Comparison of ENCODE assay signal across 26 cellular contexts in the genomic region with DNA sequence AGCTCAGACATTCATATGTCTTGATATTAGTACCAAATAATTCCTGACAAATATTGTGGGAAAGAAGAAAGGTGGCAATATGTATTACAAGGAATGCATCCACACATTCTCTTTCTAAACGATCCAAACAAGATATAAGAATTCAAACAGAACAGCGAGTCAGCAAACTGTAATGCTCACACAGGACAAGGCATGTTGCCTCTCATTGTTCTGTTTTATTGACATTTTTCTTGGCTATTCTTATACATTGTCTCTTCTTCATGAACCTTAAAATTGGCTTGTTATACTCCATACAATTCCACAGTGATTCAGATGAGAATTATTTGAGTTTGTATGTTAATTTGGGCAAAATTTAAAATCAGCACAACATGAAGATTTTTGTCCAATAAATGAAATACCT.
"Had no signal": no experiment of that assay in that cellular context is flagged by ENCODE, and none has a peak within 500 bp of the region (broad histone marks: within the 10 kb centered on the region; RNA-seq: fewer than 3 reads in every experiment).

No MANE protein-coding gene starts in this region.

- ATAC-seq: mucosa of descending colon; naive thymus-derived CD4-positive, alpha-beta T cell; pancreas; right cardiac atrium; stimulated activated effector memory CD8-positive, alpha-beta T cell treated with anti-CD3 and anti-CD28 coated beads, Interleukin-12 subunit alpha, Interleukin-12 subunit beta, amount 100 ng/mL, for 72 hours; upper lobe of right lung had no signal

- H3K4me1 ChIP-seq: left ventricle myocardium inferior, pancreas, prostate gland, sigmoid colon, spleen, suprapubic skin, tibial artery, upper lobe of right lung had no signal

- H3K9me3 ChIP-seq: mucosa of descending colon, pancreas, prostate gland, sigmoid colon, suprapubic skin, thoracic aorta, upper lobe of right lung had no signal

- H3K36me3 ChIP-seq: left ventricle myocardium inferior, pancreas, prostate gland, sigmoid colon, spleen, suprapubic skin, thoracic aorta, tibial artery, upper lobe of right lung had no signal

- H3K27me3 ChIP-seq: sigmoid colon, spleen, suprapubic skin, tibial artery, upper lobe of right lung had no signal

- H3K4me3 ChIP-seq: left ventricle myocardium inferior, lung, mucosa of descending colon, pancreas, prostate gland, sigmoid colon, spleen, suprapubic skin, thoracic aorta, tibial artery, upper lobe of right lung had no signal

- FAIRE-seq: islet of Langerhans, pancreas, small intestine, urothelium cell line had no signal

- DNase-seq: hypothalamus; immature natural killer cell; left ventricle myocardium inferior; midbrain; mucosa of descending colon; naive thymus-derived CD4-positive, alpha-beta T cell; nucleus accumbens; pancreas; posterior cingulate gyrus; retina; right cardiac atrium; sigmoid colon; small intestine; spleen; stimulated activated CD4-positive, alpha-beta T cell treated with anti-CD3 and anti-CD28 coated beads, Interleukin-4, amount 100 ng/mL, for 24 hours; stimulated activated naive CD4-positive, alpha-beta T cell; tibial artery; trophoblast cell; upper lobe of right lung had no signal

- H3K27ac ChIP-seq: left ventricle myocardium inferior, pancreas, prostate gland, sigmoid colon, spleen, suprapubic skin, thoracic aorta, tibial artery, upper lobe of right lung had no signal
